ENCODE assay signal across 17 cellular contexts in the genomic region with DNA sequence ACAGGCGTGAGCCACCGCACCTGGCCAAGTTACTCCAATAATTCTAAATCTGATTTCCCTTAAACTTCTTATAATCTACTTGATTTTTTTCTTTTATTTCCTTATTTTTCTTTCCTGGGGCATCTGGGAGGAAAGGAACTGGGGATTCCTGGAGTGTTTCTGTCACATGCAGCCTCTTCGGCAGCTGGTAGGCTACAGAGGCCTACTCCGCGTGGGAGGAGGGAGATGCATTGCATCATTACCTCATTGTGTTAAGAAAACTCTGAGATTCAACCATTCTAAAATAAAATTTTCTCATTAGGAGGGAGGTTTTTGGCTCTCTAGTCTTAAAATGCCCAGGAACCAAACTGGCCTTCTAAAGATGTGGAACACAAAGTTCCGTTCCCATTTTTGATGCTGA.
DNase-seq lines count a peak whose midpoint lies in the region; ATAC-seq and TF ChIP-seq lines count a peak whose summit lies in the region.
"Had no signal": no experiment of that assay in that cellular context is flagged by ENCODE, and none has a peak within 500 bp of the region (broad histone marks: within the 10 kb centered on the region; RNA-seq: fewer than 3 reads in every experiment).

No MANE protein-coding gene starts in this region.

- H3K4me3 ChIP-seq in fibroblast of villous mesenchyme (ENCODE audit: low read depth, low read length): no peak overlapping the region
- H3K4me3 ChIP-seq: SK-N-MC had no signal

- peaks cover 17% of the 10 kb centered on the region for H3K4me1 Mint-ChIP-seq in nephron progenitor cell
- H3K4me1 Mint-ChIP-seq in activated CD8-positive, alpha-beta memory T cell treated with anti-CD3 and anti-CD28 coated beads, Interleukin-2, amount 10 ng/mL, durations not matched to agents 7 days and 5 days: no peaks in the 10 kb centered on the region
- H3K4me1 Mint-ChIP-seq: B cell; CD4-positive, CD25-positive, alpha-beta regulatory T cell had no signal

- H3K9me3 Mint-ChIP-seq in nephron progenitor cell: peaks cover 3% of the 10 kb centered on the region
- H3K9me3 Mint-ChIP-seq in activated CD8-positive, alpha-beta memory T cell treated with anti-CD3 and anti-CD28 coated beads, Interleukin-2, amount 10 ng/mL, durations not matched to agents 7 days and 5 days (ENCODE audit: low read depth): peaks cover 2% of the 10 kb centered on the region

- H3K27ac Mint-ChIP-seq in nephron progenitor cell: peak overlapping the region; percentile 46
- H3K27ac Mint-ChIP-seq in activated CD8-positive, alpha-beta memory T cell treated with anti-CD3 and anti-CD28 coated beads, Interleukin-2, amount 10 ng/mL, durations not matched to agents 7 days and 5 days: no peak overlapping the region
- H3K27ac Mint-ChIP-seq: B cell; CD4-positive, CD25-positive, alpha-beta regulatory T cell had no signal

- TF ChIP-seq CTCF in fibroblast of villous mesenchyme (IDR thresholded peaks at IDR 0.05; ENCODE audit: insufficient read depth, low read depth, low read length) (no peak), nephron progenitor cell (IDR thresholded peaks at IDR 0.05) (no peak)

- no peaks in the 10 kb centered on the region for H3K36me3 Mint-ChIP-seq in nephron progenitor cell (ENCODE audit: low read depth)
- no peaks in the 10 kb centered on the region for H3K36me3 Mint-ChIP-seq in activated CD8-positive, alpha-beta memory T cell treated with anti-CD3 and anti-CD28 coated beads, Interleukin-2, amount 10 ng/mL, durations not matched to agents 7 days and 5 days
- H3K36me3 Mint-ChIP-seq: CD4-positive, CD25-positive, alpha-beta regulatory T cell had no signal

- no peak for ATAC-seq in activated CD8-positive, alpha-beta memory T cell treated with anti-CD3 and anti-CD28 coated beads, Interleukin-2, amount 10 ng/mL, durations not matched to agents 7 days and 5 days
- ATAC-seq in HG03378 (IDR thresholded peaks at IDR 0.05; ENCODE audit: unreplicated experiment): no peak

- H3K4me3 Mint-ChIP-seq in nephron progenitor cell: no peak overlapping the region
- H3K4me3 Mint-ChIP-seq in activated CD8-positive, alpha-beta memory T cell treated with anti-CD3 and anti-CD28 coated beads, Interleukin-2, amount 10 ng/mL, durations not matched to agents 7 days and 5 days: no peak overlapping the region
- H3K4me3 Mint-ChIP-seq: B cell; CD4-positive, CD25-positive, alpha-beta regulatory T cell had no signal

- peak; percentile 34 for DNase-seq in AG20443 (ENCODE audit: low spot score)
- DNase-seq in RPMI7951 (ENCODE audit: low read depth): peak; percentile 22
- DNase-seq in fibroblast of villous mesenchyme (ENCODE audit: low read depth): peak; percentile 5
- DNase-seq in nephron progenitor cell: no peak
- DNase-seq in activated CD8-positive, alpha-beta memory T cell treated with anti-CD3 and anti-CD28 coated beads, Interleukin-2, amount 10 ng/mL, durations not matched to agents 7 days and 5 days: no peak
- no peak for DNase-seq in nucleus accumbens (lab: John Stamatoyannopoulos, UW)
- DNase-seq in NCI-H526 (lab: John Stamatoyannopoulos, UW): no peak
- DNase-seq: ACHN; Caco-2; CD4-positive, CD25-positive, alpha-beta regulatory T cell; EL; H7; NCI-H1048; NCI-H510A treated with DMSO at 0.1 percent for 48 hours had no signal

- H3K27me3 Mint-ChIP-seq in nephron progenitor cell (ENCODE audit: low read depth, poor library complexity): peaks cover 10% of the 10 kb centered on the region
- no peaks in the 10 kb centered on the region for H3K27me3 Mint-ChIP-seq in activated CD8-positive, alpha-beta memory T cell treated with anti-CD3 and anti-CD28 coated beads, Interleukin-2, amount 10 ng/mL, durations not matched to agents 7 days and 5 days
- H3K27me3 Mint-ChIP-seq: B cell; CD4-positive, CD25-positive, alpha-beta regulatory T cell had no signal

- CTCF ChIA-PET in activated CD8-positive, alpha-beta memory T cell treated with anti-CD3 and anti-CD28 coated beads, Interleukin-2, amount 10 ng/mL, durations not matched to agents 7 days and 5 days (lab: Charles Lee): no interaction called here

Comparison
In these comparisons a context has a peak if more than half of its experiments do, and no peak if none do; other contexts are left out.
1. DNase-seq: peak in AG20443 (single experiment), RPMI7951 (single experiment) and fibroblast of villous mesenchyme (single experiment); none in nephron progenitor cell (single experiment), activated CD8-positive, alpha-beta memory T cell treated with anti-CD3 and anti-CD28 coated beads, Interleukin-2, amount 10 ng/mL, durations not matched to agents 7 days and 5 days (single experiment), nucleus accumbens (0 of 56) and NCI-H526 (0 of 2).